In genomic region chr19:23946569-23946968, GRCh38 we compare ENCODE assay signal across 20 cellular contexts.
"Had no signal": no experiment of that assay in that cellular context is flagged by ENCODE, and none has a peak within 500 bp of the region (broad histone marks: within the 10 kb centered on the region; RNA-seq: fewer than 3 reads in every experiment).

No MANE protein-coding gene starts in this region.

- H3K27me3 ChIP-seq: body of pancreas, gastrocnemius medialis, heart left ventricle, stomach, testis, upper lobe of left lung had no signal

- H3K4me1 ChIP-seq: body of pancreas, gastrocnemius medialis, heart left ventricle, parathyroid adenoma, stomach, testis, upper lobe of left lung had no signal

- H3K36me3 ChIP-seq: gastrocnemius medialis, heart left ventricle, upper lobe of left lung had no signal

- H3K9me3 ChIP-seq: body of pancreas, gastrocnemius medialis, testis had no signal

- H3K27ac ChIP-seq: body of pancreas, gastrocnemius medialis, heart left ventricle, parathyroid adenoma, stomach, testis, upper lobe of left lung had no signal

- H3K27me3 Mint-ChIP-seq: naive B cell had no signal

- H3K4me3 ChIP-seq: body of pancreas, gastrocnemius medialis, heart left ventricle, stomach, testis, upper lobe of left lung had no signal

- DNase-seq: activated CD4-positive, alpha-beta T cell treated with anti-CD3 and anti-CD28 coated beads for 48 hours; activated CD8-positive, alpha-beta memory T cell treated with anti-CD3 and anti-CD28 coated beads, Interleukin-2, amount 50 U/mL, for 48 hours; activated gamma-delta T cell treated with Interleukin-2 at 50 U/mL for 16 hours; amygdala; body of pancreas; caudate nucleus; cortex of kidney; effector CD4-positive, alpha-beta T cell; gastrocnemius medialis; heart left ventricle; islet precursor cell; mammary epithelial cell; naive B cell; stimulated activated CD4-positive, alpha-beta T cell treated with anti-CD3 and anti-CD28 coated beads, Interleukin-1b, Interleukin-23, amount 100 ng/mL, for 48 hours; stomach; T-helper 2 cell; testis; upper lobe of left lung had no signal

- ATAC-seq: body of pancreas, gastrocnemius medialis, heart left ventricle, left lobe of liver had no signal
